Comparison of ENCODE assay signal across 8 cellular contexts in the genomic region with DNA sequence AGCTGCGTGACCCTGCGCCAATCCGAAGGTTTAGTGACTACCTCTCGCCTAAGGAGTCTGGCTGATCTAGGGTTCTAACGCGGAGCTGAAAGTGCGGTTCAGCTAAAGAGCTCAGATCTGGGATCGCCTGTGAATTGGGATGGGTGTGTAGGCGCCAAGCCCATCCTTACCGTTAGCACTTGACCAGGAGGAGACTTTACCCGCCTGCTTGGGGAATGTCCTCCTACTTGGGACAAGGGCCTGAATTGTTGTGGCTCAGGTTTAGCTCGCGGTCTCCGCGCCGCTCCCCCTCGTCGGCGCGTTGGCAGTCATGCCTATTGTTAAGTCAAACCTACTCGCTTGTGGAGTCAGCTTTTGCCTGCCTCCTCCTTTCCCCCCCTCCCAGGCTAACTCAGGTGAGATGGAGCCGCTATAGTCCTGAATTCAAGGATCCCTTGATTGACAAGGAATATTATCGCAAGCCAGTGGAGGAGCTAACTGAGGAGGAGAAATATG. TPM values are rescaled to one million over a fixed set of nuclear protein-coding genes. Genes with fewer than 3 reads are reported as not detected.
A peak's percentile ranks its signal among the peaks of the same experiment; 100 is the strongest.
DNase-seq lines count a peak whose midpoint lies in the region; ATAC-seq and TF ChIP-seq lines count a peak whose summit lies in the region.

No MANE protein-coding gene starts in this region.

- H3K27me3 ChIP-seq in BLaER1 (no peaks in the 10 kb centered on the region), iPS-20b (ENCODE audit: insufficient read depth, low read length) (no peaks in the 10 kb centered on the region)

- DNase-seq in activated naive CD4-positive, alpha-beta T cell treated with anti-CD3 and anti-CD28 coated beads, Interleukin-2, amount 50 U/mL, for 72 hours (ENCODE audit: low spot score in 2 of 2) = no peak
- DNase-seq in stimulated activated naive CD8-positive, alpha-beta T cell treated with anti-CD3 and anti-CD28 coated beads, Interleukin-15, amount 100 ng/mL, for 72 hours = no peak
- DNase-seq in OCI-M1 (lab: John Stamatoyannopoulos, UW) (no peak), NCI-H1436 (lab: John Stamatoyannopoulos, UW) (no peak)

- peak overlapping the region; percentile 98 to 100 for H3K27ac Mint-ChIP-seq in activated naive CD4-positive, alpha-beta T cell treated with anti-CD3 and anti-CD28 coated beads, Interleukin-2, amount 50 U/mL, for 72 hours
- H3K27ac Mint-ChIP-seq in stimulated activated naive CD8-positive, alpha-beta T cell treated with anti-CD3 and anti-CD28 coated beads, Interleukin-15, amount 100 ng/mL, for 72 hours = peak overlapping the region; percentile 100

- H3K4me1 Mint-ChIP-seq in stimulated activated naive CD8-positive, alpha-beta T cell treated with anti-CD3 and anti-CD28 coated beads, Interleukin-15, amount 100 ng/mL, for 72 hours = peaks cover 56% of the 10 kb centered on the region

- H3K36me3 ChIP-seq in BLaER1 = peaks cover 48% of the 10 kb centered on the region
- H3K36me3 ChIP-seq in HEK293 (ENCODE audit: control insufficient read depth in 2 of 2, insufficient read depth in 1 of 2, low read length in 2 of 2) = peaks cover 32 to 47% of the 10 kb centered on the region in 2 experiments
- peaks cover 43% of the 10 kb centered on the region for H3K36me3 ChIP-seq in iPS-20b (ENCODE audit: insufficient read depth, low read depth, low read length)

- peaks cover 32 to 38% of the 10 kb centered on the region in 2 donors for H3K36me3 Mint-ChIP-seq in activated naive CD4-positive, alpha-beta T cell treated with anti-CD3 and anti-CD28 coated beads, Interleukin-2, amount 50 U/mL, for 72 hours

- H3K4me3 Mint-ChIP-seq in stimulated activated naive CD8-positive, alpha-beta T cell treated with anti-CD3 and anti-CD28 coated beads, Interleukin-15, amount 100 ng/mL, for 72 hours = peak overlapping the region; percentile 92 to 94

- peak overlapping the region; percentile 85 for H3K4me3 ChIP-seq in BLaER1
- H3K4me3 ChIP-seq in HEK293 (ENCODE audit: low read depth, low read length) = peak overlapping the region; percentile 99
- H3K4me3 ChIP-seq in iPS-20b (ENCODE audit: low read length) = peak overlapping the region; percentile 100

- peak overlapping the region; percentile 91 for H3K4me2 ChIP-seq in BLaER1

- peaks cover 35% of the 10 kb centered on the region for H3K4me1 ChIP-seq in BLaER1
- peaks cover 5% of the 10 kb centered on the region; the same call in 1 of the 2 replicates for H3K4me1 ChIP-seq in HEK293 (ENCODE audit: control insufficient read depth, insufficient read depth, low read length)
- peaks cover 6% of the 10 kb centered on the region; the same call in 1 of the 2 replicates for H3K4me1 ChIP-seq in iPS-20b (ENCODE audit: insufficient read depth, low read length)

- H4K20me1 ChIP-seq in BLaER1 = peaks cover 34% of the 10 kb centered on the region

- peak; percentile 3; the same call in 1 of the 2 replicates for TF ChIP-seq CTCF in HEK293 (tag by site-specific recombination; IDR thresholded peaks at IDR 0.05)

- H3K9ac ChIP-seq in BLaER1 (peak overlapping the region; percentile 96), iPS-20b (ENCODE audit: low read depth, low read length) (peak overlapping the region; percentile 99)

- ATAC-seq in activated naive CD4-positive, alpha-beta T cell treated with anti-CD3 and anti-CD28 coated beads, Interleukin-2, amount 50 U/mL, for 72 hours = peak in 1 of 2 donors; percentile 19
- no peak for ATAC-seq in stimulated activated naive CD8-positive, alpha-beta T cell treated with anti-CD3 and anti-CD28 coated beads, Interleukin-15, amount 100 ng/mL, for 72 hours
- no peak for ATAC-seq in HG02938 (IDR thresholded peaks at IDR 0.05; ENCODE audit: unreplicated experiment)

- POLR2A ChIA-PET in HEK293 (lab: Yijun Ruan, JAX) = interaction anchor here (0.5 to 3.7 kb wide), 20 partner anchors 9 to 290 kb away, joined by 3 to 90 read pairs (median 4); a partner anchor contains a TSS

- peak overlapping the region; percentile 95 for H3K27ac ChIP-seq in BLaER1
- peak overlapping the region; percentile 99 for H3K27ac ChIP-seq in HEK293 (ENCODE audit: extremely low read depth, low read depth, low read length)
- peak overlapping the region; percentile 93 for H3K27ac ChIP-seq in iPS-20b (ENCODE audit: low read length)

- H3K9me3 Mint-ChIP-seq in activated naive CD4-positive, alpha-beta T cell treated with anti-CD3 and anti-CD28 coated beads, Interleukin-2, amount 50 U/mL, for 72 hours = no peaks in the 10 kb centered on the region
- H3K9me3 Mint-ChIP-seq in stimulated activated naive CD8-positive, alpha-beta T cell treated with anti-CD3 and anti-CD28 coated beads, Interleukin-15, amount 100 ng/mL, for 72 hours = no peaks in the 10 kb centered on the region

- H3K9me3 ChIP-seq in BLaER1 (no peaks in the 10 kb centered on the region), HEK293 (ENCODE audit: control insufficient read depth, insufficient read depth, low read depth, low read length) (no peaks in the 10 kb centered on the region), iPS-20b (ENCODE audit: insufficient read depth, low read depth, low read length) (no peaks in the 10 kb centered on the region)

- H3K27me3 Mint-ChIP-seq in stimulated activated naive CD8-positive, alpha-beta T cell treated with anti-CD3 and anti-CD28 coated beads, Interleukin-15, amount 100 ng/mL, for 72 hours = no peaks in the 10 kb centered on the region

- CTCF ChIA-PET in HEK293 (lab: Yijun Ruan, JAX) = interaction anchor here (0.6 to 6.3 kb wide), 15 partner anchors 9 to 202 kb away, joined by 3 to 74 read pairs (median 5); a partner anchor contains a TSS

TF ChIP-seq in HEK293, 187 proteins besides CTCF, POLR2A, EP300 and RAD21:
- TF ChIP-seq IKZF3 (tag by site-specific recombination; IDR thresholded peaks at IDR 0.05) (no peak), ZNF514 (tag by site-specific recombination; IDR thresholded peaks at IDR 0.05) (no peak), ZBTB17 (tag by site-specific recombination; IDR thresholded peaks at IDR 0.05) (peak; percentile 79; the same call in 1 of the 2 replicates), OVOL3 (tag by site-specific recombination; IDR thresholded peaks at IDR 0.05) (no peak), ZFHX2 (tag by site-specific recombination; conservative IDR thresholded peaks at IDR 0.05) (0 out of 2 replicates have a peak, but pooled peaks have one; percentile 14)

RNA-seq across cellular contexts. Expression of a gene that starts 0.5 kb away (rescaled TPM):
- total RNA-seq in activated naive CD4-positive, alpha-beta T cell treated with anti-CD3 and anti-CD28 coated beads, Interleukin-2, amount 50 U/mL, for 72 hours = 10 to 100 TPM; 72.3 to 80.5 TPM

RNA-seq across cellular contexts. Expression of a gene that starts 0.8 kb away (rescaled TPM):
- 10 to 100 TPM; 74.9 to 79.0 TPM for total RNA-seq in activated naive CD4-positive, alpha-beta T cell treated with anti-CD3 and anti-CD28 coated beads, Interleukin-2, amount 50 U/mL, for 72 hours

RNA-seq across cellular contexts. Expression of a gene that starts 8.9 kb away (rescaled TPM):
- total RNA-seq in activated naive CD4-positive, alpha-beta T cell treated with anti-CD3 and anti-CD28 coated beads, Interleukin-2, amount 50 U/mL, for 72 hours = 10 to 100 TPM; 33.4 to 37.8 TPM

RNA-seq across cellular contexts. Expression of a gene that starts 27.1 kb away (rescaled TPM):
- total RNA-seq in activated naive CD4-positive, alpha-beta T cell treated with anti-CD3 and anti-CD28 coated beads, Interleukin-2, amount 50 U/mL, for 72 hours = 100 to 1,000 TPM in 1 of 2 donors, 10 to 100 TPM in 1; 74.4 to 110 TPM

RNA-seq across cellular contexts. Expression of a gene that starts 56.7 kb away (rescaled TPM):
- total RNA-seq in activated naive CD4-positive, alpha-beta T cell treated with anti-CD3 and anti-CD28 coated beads, Interleukin-2, amount 50 U/mL, for 72 hours = 100 to 1,000 TPM; 108 to 146 TPM
